ENCODE assay signal across 24 cellular contexts in genomic region chr5:40801771-40802562, GRCh38. TPM values are rescaled to one million over a fixed set of nuclear protein-coding genes. Genes with fewer than 3 reads are reported as not detected.
A peak's percentile ranks its signal among the peaks of the same experiment; 100 is the strongest.
DNase-seq lines count a peak whose midpoint lies in the region; ATAC-seq, FAIRE-seq and TF ChIP-seq lines count a peak whose summit lies in the region.
"Had no signal": no experiment of that assay in that cellular context is flagged by ENCODE, and none has a peak within 500 bp of the region (broad histone marks: within the 10 kb centered on the region; RNA-seq: fewer than 3 reads in every experiment).

No MANE protein-coding gene starts in this region.

- no peaks in the 10 kb centered on the region for H3K9me1 ChIP-seq in K562 (ENCODE audit: control insufficient read depth, insufficient read depth, low read length)

- TF ChIP-seq EP300 in K562 (IDR thresholded peaks at IDR 0.05; ENCODE audit: low read length) = peak; percentile 96

- no peaks in the 10 kb centered on the region for H3K9me3 ChIP-seq in K562 (replicated peaks; ENCODE audit: control insufficient read depth, insufficient read depth, low read depth, low read length)
- no peaks in the 10 kb centered on the region for H3K9me3 ChIP-seq in osteoblast (ENCODE audit: low read depth, low read length)
- no peaks in the 10 kb centered on the region for H3K9me3 ChIP-seq in psoas muscle
- H3K9me3 ChIP-seq in upper lobe of right lung = no peaks in the 10 kb centered on the region
- H3K9me3 ChIP-seq: BLaER1 treated with 17β-estradiol and CSF1 and Interleukin-3, amounts not matched to agents 10 nM and 100 nM; gastroesophageal sphincter; tibial nerve had no signal

- H3K27me3 Mint-ChIP-seq in GM23338 (ENCODE audit: insufficient read depth, low read depth, poor library complexity) (peaks cover 11% of the 10 kb centered on the region), IgD-negative memory B cell (no peaks in the 10 kb centered on the region)

- H2AFZ ChIP-seq in GM23338 (no peak overlapping the region), K562 (ENCODE audit: low read depth, low read length) (peak overlapping the region; percentile 86), osteoblast (ENCODE audit: low read length) (no peak overlapping the region)

- H3K9me2 ChIP-seq in GM23338 (ENCODE audit: insufficient read depth) = no peaks in the 10 kb centered on the region

- peaks cover 15% of the 10 kb centered on the region for H3K4me1 Mint-ChIP-seq in GM23338
- peaks cover 8 to 19% (median 12%) of the 10 kb centered on the region in 3 donors for H3K4me1 Mint-ChIP-seq in IgD-negative memory B cell

- H3K4me3 Mint-ChIP-seq in GM23338 (peak overlapping the region; percentile 45; the same call in 2 of the 3 replicates), IgD-negative memory B cell (peak overlapping the region; percentile 3 to 86 (median 71))
- H3K4me3 Mint-ChIP-seq: activated CD4-positive, alpha-beta T cell treated with anti-CD3 and anti-CD28 coated beads, Interleukin-2, amount 10 ng/mL, durations not matched to agents 24 days and 14 days; activated naive CD8-positive, alpha-beta T cell treated with anti-CD3 and anti-CD28 coated beads, Interleukin-2, amount 50 U/mL, for 24 hours; activated T-cell treated with anti-CD3 and anti-CD28 coated beads, Interleukin-2, amount 50 U/mL, for 4 hours had no signal

- no TSS peak for BruUV-seq in K562 (replicated peaks; lab: Mats Ljungman, UMichigan)

- ATAC-seq in GM23338 (no peak), K562 (peak; percentile 73), psoas muscle (no peak), GM21786 (IDR thresholded peaks at IDR 0.05; ENCODE audit: unreplicated experiment) (no peak), upper lobe of right lung (no peak)
- ATAC-seq: activated naive CD8-positive, alpha-beta T cell treated with anti-CD3 and anti-CD28 coated beads, Interleukin-2, amount 50 U/mL, for 24 hours; activated T-cell treated with anti-CD3 and anti-CD28 coated beads, Interleukin-2, amount 50 U/mL, for 4 hours; gastroesophageal sphincter; left lobe of liver had no signal

- 0 out of 2 replicates have a peak, but pooled peaks cover 5% of the 10 kb centered on the region for H3F3A ChIP-seq in GM23338 (replicated peaks; ENCODE audit: low read depth)

- 0 out of 2 replicates have a peak overlapping the region, but pooled peaks have one; percentile 18 for H3K4me2 ChIP-seq in GM23338
- H3K4me2 ChIP-seq in K562 (ENCODE audit: insufficient read depth, low read length) = peak overlapping the region; percentile 65
- H3K4me2 ChIP-seq in osteoblast (ENCODE audit: insufficient read depth, low read length) = no peak overlapping the region
- H3K4me2 ChIP-seq: BLaER1 treated with 17β-estradiol and CSF1 and Interleukin-3, amounts not matched to agents 10 nM and 100 nM; smooth muscle cell had no signal

- peak overlapping the region; percentile 82 for H3K27ac Mint-ChIP-seq in GM23338
- H3K27ac Mint-ChIP-seq in IgD-negative memory B cell = peak overlapping the region in 1 of 3 donors; percentile 52
- H3K27ac Mint-ChIP-seq: activated CD4-positive, alpha-beta T cell treated with anti-CD3 and anti-CD28 coated beads, Interleukin-2, amount 10 ng/mL, durations not matched to agents 24 days and 14 days; activated naive CD8-positive, alpha-beta T cell treated with anti-CD3 and anti-CD28 coated beads, Interleukin-2, amount 50 U/mL, for 24 hours had no signal

- H3K9me3 Mint-ChIP-seq in GM23338 (peaks cover 3% of the 10 kb centered on the region; the same call in 1 of the 3 replicates), IgD-negative memory B cell (no peaks in the 10 kb centered on the region)
- H3K9me3 Mint-ChIP-seq: activated CD4-positive, alpha-beta T cell treated with anti-CD3 and anti-CD28 coated beads, Interleukin-2, amount 10 ng/mL, durations not matched to agents 24 days and 14 days; activated naive CD8-positive, alpha-beta T cell treated with anti-CD3 and anti-CD28 coated beads, Interleukin-2, amount 50 U/mL, for 24 hours; activated T-cell treated with anti-CD3 and anti-CD28 coated beads, Interleukin-2, amount 50 U/mL, for 4 hours had no signal

- no peaks in the 10 kb centered on the region for H4K20me1 ChIP-seq in GM23338 (replicated peaks; ENCODE audit: insufficient read depth)
- no peaks in the 10 kb centered on the region for H4K20me1 ChIP-seq in K562 (replicated peaks; ENCODE audit: control insufficient read depth, insufficient read depth, low read length)
- H4K20me1 ChIP-seq in osteoblast (ENCODE audit: insufficient read depth, low read length) = peaks cover 1% of the 10 kb centered on the region

- H3K79me2 ChIP-seq in GM23338 (replicated peaks; ENCODE audit: insufficient read depth) (peaks cover 6% of the 10 kb centered on the region), K562 (ENCODE audit: control insufficient read depth, insufficient read depth, low read length) (peaks cover 31% of the 10 kb centered on the region), osteoblast (ENCODE audit: insufficient read depth, low read length) (peaks cover 6% of the 10 kb centered on the region)

- in situ Hi-C loops in K562 (cut with MboI) = no loop called here

- H3K27me3 ChIP-seq in GM23338 (ENCODE audit: insufficient read depth) = no peaks in the 10 kb centered on the region
- no peaks in the 10 kb centered on the region for H3K27me3 ChIP-seq in K562 (ENCODE audit: control insufficient read depth in 2 of 2, insufficient read depth in 2 of 2, low read length in 2 of 2)
- H3K27me3 ChIP-seq in osteoblast (ENCODE audit: insufficient read depth, low read length) = no peaks in the 10 kb centered on the region
- H3K27me3 ChIP-seq in psoas muscle (ENCODE audit: insufficient read depth in 3 of 3, low read length in 2 of 3) = no peaks in the 10 kb centered on the region
- H3K27me3 ChIP-seq in upper lobe of right lung = no peaks in the 10 kb centered on the region
- H3K27me3 ChIP-seq: BLaER1 treated with 17β-estradiol and CSF1 and Interleukin-3, amounts not matched to agents 10 nM and 100 nM; dorsolateral prefrontal cortex; gastroesophageal sphincter; tibial nerve had no signal

- H3K4me3 ChIP-seq in GM23338 (no peak overlapping the region), K562 (peak overlapping the region; percentile 1; the same call in 1 of the 2 replicates), osteoblast (ENCODE audit: insufficient read depth, low read length) (no peak overlapping the region), psoas muscle (no peak overlapping the region), upper lobe of right lung (no peak overlapping the region)
- H3K4me3 ChIP-seq: BLaER1 treated with 17β-estradiol and CSF1 and Interleukin-3, amounts not matched to agents 10 nM and 100 nM; dorsolateral prefrontal cortex; gastroesophageal sphincter; smooth muscle cell; tibial nerve had no signal

- CTCF ChIA-PET in K562 (lab: Yijun Ruan, JAX; ENCODE audit: low intra/inter-chr PET ratio) = interaction anchor here (0.7 kb wide), 1 partner anchor 1176 kb away, joined by 3 read pairs; no protein-coding TSS in a partner anchor

- H3K36me3 ChIP-seq in GM23338 (ENCODE audit: insufficient read depth) = no peaks in the 10 kb centered on the region
- no peaks in the 10 kb centered on the region for H3K36me3 ChIP-seq in K562 (ENCODE audit: control insufficient read depth, insufficient read depth, low read length)
- H3K36me3 ChIP-seq in osteoblast (ENCODE audit: insufficient read depth, low read length) = no peaks in the 10 kb centered on the region
- no peaks in the 10 kb centered on the region for H3K36me3 ChIP-seq in psoas muscle (ENCODE audit: insufficient read depth in 1 of 2, low read depth in 1 of 2)
- H3K36me3 ChIP-seq in upper lobe of right lung = no peaks in the 10 kb centered on the region
- H3K36me3 ChIP-seq: BLaER1 treated with 17β-estradiol and CSF1 and Interleukin-3, amounts not matched to agents 10 nM and 100 nM; gastroesophageal sphincter; tibial nerve had no signal

- no peak for TF ChIP-seq RAD21 in K562 (CRISPR knock-in tag; conservative IDR thresholded peaks at IDR 0.05 in 1 of 2, IDR thresholded peaks at IDR 0.05 in 1 of 2)

- peak; percentile 86 for FAIRE-seq in K562 (lab: Jason Lieb, UNC)

- H3K27ac ChIP-seq in GM23338 (ENCODE audit: low read depth) = no peak overlapping the region
- peak overlapping the region; percentile 98 for H3K27ac ChIP-seq in K562 (ENCODE audit: extremely low read depth, low read depth, low read length)
- H3K27ac ChIP-seq in osteoblast (ENCODE audit: low read depth, low read length) = no peak overlapping the region
- H3K27ac ChIP-seq in psoas muscle = no peak overlapping the region
- no peak overlapping the region for H3K27ac ChIP-seq in upper lobe of right lung
- H3K27ac ChIP-seq: BLaER1 treated with 17β-estradiol and CSF1 and Interleukin-3, amounts not matched to agents 10 nM and 100 nM; dorsolateral prefrontal cortex; gastroesophageal sphincter; RWPE1; tibial nerve had no signal

- peaks cover 2% of the 10 kb centered on the region; the same call in 2 of the 3 replicates for H3K36me3 Mint-ChIP-seq in GM23338 (ENCODE audit: low read depth)
- no peaks in the 10 kb centered on the region for H3K36me3 Mint-ChIP-seq in IgD-negative memory B cell

- intact Hi-C loops in K562 (cut with micrococcal nuclease) (loop anchor here (1.0 to 2.0 kb wide), 3 partner anchors 33 to 77 kb away; partner anchors contain the start of genes RPL37 and TTC33), psoas muscle (cut with DNase I) (no loop called here), upper lobe of right lung (cut with DNase I) (no loop called here)

- H3K4me1 ChIP-seq in GM23338 (ENCODE audit: insufficient read depth) (peaks cover 19% of the 10 kb centered on the region), K562 (replicated peaks in 1 of 2; ENCODE audit: control insufficient read depth in 2 of 2, insufficient read depth in 2 of 2, low read length in 2 of 2) (peaks cover 21 to 31% of the 10 kb centered on the region in 2 experiments), osteoblast (ENCODE audit: insufficient read depth, low read length) (peaks cover 8% of the 10 kb centered on the region), psoas muscle (peaks cover 3% of the 10 kb centered on the region), upper lobe of right lung (peaks cover 2% of the 10 kb centered on the region)

- peak; percentile 58 for TF ChIP-seq POLR2A in K562 (conservative IDR thresholded peaks at IDR 0.05)

- peak overlapping the region; percentile 63 to 67; a peak in 3 of 4 replicates for H3K9ac ChIP-seq in K562 (ENCODE audit: insufficient read depth in 1 of 2, low read depth in 2 of 2, low read length in 2 of 2)
- H3K9ac ChIP-seq: BLaER1 treated with 17β-estradiol and CSF1 and Interleukin-3, amounts not matched to agents 10 nM and 100 nM had no signal

- no peak for DNase-seq in GM23338 (ENCODE audit: low spot score)
- DNase-seq in K562 (ENCODE audit: extremely low read depth in 1 of 4, low spot score in 3 of 4) = peak; percentile 84 to 94 (median 87)
- DNase-seq in osteoblast (ENCODE audit: insufficient read length, low spot score, missing footprints) = peak; percentile 18
- no peak for DNase-seq in psoas muscle
- no peak for DNase-seq in upper lobe of right lung
- DNase-seq: activated CD4-positive, alpha-beta T cell treated with anti-CD3 and anti-CD28 coated beads, Interleukin-2, amount 10 ng/mL, durations not matched to agents 24 days and 14 days; activated gamma-delta T cell treated with Interleukin-2 at 50 U/mL for 16 hours; activated naive CD8-positive, alpha-beta T cell treated with anti-CD3 and anti-CD28 coated beads, Interleukin-2, amount 50 U/mL, for 24 hours; activated T-cell treated with anti-CD3 and anti-CD28 coated beads, Interleukin-2, amount 50 U/mL, for 4 hours; dorsolateral prefrontal cortex; hypothalamus; NCI-H1417; NCI-H2081; NCI-H226; retina; stimulated activated CD4-positive, alpha-beta T cell treated with anti-CD3 and anti-CD28 coated beads, Interleukin-1b, Interleukin-23, amount 100 ng/mL, for 48 hours had no signal

- POLR2A ChIA-PET in K562 (lab: Yijun Ruan, JAX) = interaction anchor here (0.5 to 4.0 kb wide), 15 partner anchors 8 to 121 kb away, joined by 3 to 121 read pairs (median 5); partner anchors contain the start of genes RPL37 and TTC33

- WGBS in K562 (ENCODE audit: insufficient coverage, low coverage, missing lambda C conversion rate) = 0% methylated on average over 8 of the region's 8 CpGs
- WGBS in psoas muscle, 3 donors = 87 to 90% (median 87%) methylated on average over 8 of the region's 8 CpGs

- TF ChIP-seq CTCF in GM23338 (conservative IDR thresholded peaks at IDR 0.05; ENCODE audit: low read depth in 2 of 2) (no peak), K562 (IDR thresholded peaks at IDR 0.05 in 2 of 3, conservative IDR thresholded peaks at IDR 0.05 in 1 of 3; ENCODE audit: insufficient read depth in 2 of 3, low read depth in 1 of 3, low read length in 3 of 3) (no peak), osteoblast (IDR thresholded peaks at IDR 0.05; ENCODE audit: extremely low read depth, low read depth, low read length) (no peak), psoas muscle (IDR thresholded peaks at IDR 0.05) (no peak), upper lobe of right lung (IDR thresholded peaks at IDR 0.05) (no peak)

RNA-seq across cellular contexts. Expression of gene PRKAA1, which starts 3.8 kb away (rescaled TPM):
- total RNA-seq in GM23338 (2014; rRNA removed; shearing (Covaris generic)) = 35.0 and 35.9 TPM in 2 replicates
- polyA plus RNA-seq in GM23338 (2016; fragmentation: Nextera tagmentation; extraction: Ambion mirVana) (7.8 and 10.3 TPM in 2 replicates), IgD-negative memory B cell (35.7 TPM), K562 (2011; rRNA removed) (43.7 and 45.5 TPM in 2 replicates), K562 (2014; fragmentation: Illumina TruSeq; extraction: Trizol) (75.2 and 76.5 TPM in 2 replicates), K562 (2014; fragmentation: Nextera tagmentation; extraction: Ambion mirVana) (10 to 100 TPM; 24.5 to 37.3 TPM), K562 (2014; rRNA removed) (44.8 and 47.2 TPM in 2 replicates), psoas muscle (10 to 100 TPM in 2 of 3 donors, 1 to 10 TPM in 1; 9.6 to 14.2 (median 10.3) TPM)
- 53.7 and 136 TPM in 2 replicates for total RNA-seq in K562 (2011; cell fraction: chromatin; rRNA removed; ENCODE audit: low replicate concordance)
- total RNA-seq in K562 (2011; cell fraction: nucleolus; rRNA removed) = 22.5 and 33.7 TPM in 2 replicates
- 64.7 and 85.0 TPM in 2 replicates for total RNA-seq in K562 (2011; cell fraction: nucleoplasm; rRNA removed)
- total RNA-seq in K562 (2014; rRNA removed) (38.9 and 84.0 TPM in 2 replicates), K562 (2014; rRNA removed; fragmentation: Illumina TruSeq; extraction: Trizol) (63.8 and 83.6 TPM in 2 replicates), K562 (2015; rRNA removed; fragmentation: Illumina TruSeq; extraction: Trizol) (53.1 and 62.5 TPM in 2 replicates), K562 (2021) (47.9 and 51.4 TPM in 2 replicates), osteoblast (95.5 and 110 TPM in 2 replicates), psoas muscle (10 to 100 TPM; 28.1 to 36.8 (median 33.8) TPM), upper lobe of right lung (83.0 TPM)
- 9.0 and 21.8 TPM in 2 replicates for polyA plus RNA-seq in K562 (2011; cell fraction: cytosol; rRNA removed)
- polyA plus RNA-seq in K562 (2011; cell fraction: nucleus; rRNA removed) = 54.8 and 56.8 TPM in 2 replicates
- polyA plus RNA-seq in K562 (2012) = 27.2 and 43.0 TPM in 2 replicates
- polyA minus RNA-seq in K562 (2011; rRNA and poly(A)+ RNA removed) = 68.4 and 94.3 TPM in 2 replicates
- 34.6 and 34.9 TPM in 2 replicates for polyA minus RNA-seq in K562 (2011; cell fraction: cytosol; rRNA and poly(A)+ RNA removed)
- polyA minus RNA-seq in K562 (2011; cell fraction: nucleus; rRNA and poly(A)+ RNA removed) = 28.3 and 39.3 TPM in 2 replicates

RNA-seq across cellular contexts. Expression of gene RPL37, which starts 33.1 kb away (rescaled TPM):
- total RNA-seq in GM23338 (2014; rRNA removed; shearing (Covaris generic)) = 70.1 and 104 TPM in 2 replicates
- 3,283 and 3,957 TPM in 2 replicates for polyA plus RNA-seq in GM23338 (2016; fragmentation: Nextera tagmentation; extraction: Ambion mirVana)
- polyA plus RNA-seq in IgD-negative memory B cell = 2,785 TPM
- 455 and 632 TPM in 2 replicates for total RNA-seq in K562 (2011; cell fraction: chromatin; rRNA removed; ENCODE audit: low replicate concordance)
- 1,125 and 1,211 TPM in 2 replicates for total RNA-seq in K562 (2011; cell fraction: nucleolus; rRNA removed)
- total RNA-seq in K562 (2011; cell fraction: nucleoplasm; rRNA removed) = 1,524 and 2,774 TPM in 2 replicates
- total RNA-seq in K562 (2014; rRNA removed) = 5,204 and 7,963 TPM in 2 replicates
- 3,395 and 3,802 TPM in 2 replicates for total RNA-seq in K562 (2014; rRNA removed; fragmentation: Illumina TruSeq; extraction: Trizol)
- total RNA-seq in K562 (2015; rRNA removed; fragmentation: Illumina TruSeq; extraction: Trizol) = 4,310 and 4,463 TPM in 2 replicates
- total RNA-seq in K562 (2021) = 2,342 and 2,650 TPM in 2 replicates
- 6,044 and 6,139 TPM in 2 replicates for polyA plus RNA-seq in K562 (2011; rRNA removed)
- 329 and 533 TPM in 2 replicates for polyA plus RNA-seq in K562 (2011; cell fraction: cytosol; rRNA removed)
- polyA plus RNA-seq in K562 (2011; cell fraction: nucleus; rRNA removed) = 2,322 and 3,371 TPM in 2 replicates
- 4,656 and 6,426 TPM in 2 replicates for polyA plus RNA-seq in K562 (2012)
- polyA plus RNA-seq in K562 (2014; fragmentation: Illumina TruSeq; extraction: Trizol) = 4,091 and 6,277 TPM in 2 replicates
- polyA plus RNA-seq in K562 (2014; fragmentation: Nextera tagmentation; extraction: Ambion mirVana) = 1,000 to 10,000 TPM; 2,628 to 3,207 TPM
- polyA plus RNA-seq in K562 (2014; rRNA removed) = 4,956 and 6,483 TPM in 2 replicates
- 3,539 and 4,030 TPM in 2 replicates for polyA minus RNA-seq in K562 (2011; rRNA and poly(A)+ RNA removed)
- polyA minus RNA-seq in K562 (2011; cell fraction: cytosol; rRNA and poly(A)+ RNA removed) = 984 and 1,025 TPM in 2 replicates
- 350 and 581 TPM in 2 replicates for polyA minus RNA-seq in K562 (2011; cell fraction: nucleus; rRNA and poly(A)+ RNA removed)
- total RNA-seq in osteoblast = 220 and 385 TPM in 2 replicates
- 1,000 to 10,000 TPM in 1 of 4 donors, 100 to 1,000 TPM in 3; 737 to 1,162 (median 919) TPM for total RNA-seq in psoas muscle
- 1,000 to 10,000 TPM in 2 of 3 donors, 100 to 1,000 TPM in 1; 991 to 2,293 (median 1,068) TPM for polyA plus RNA-seq in psoas muscle
- 942 TPM for total RNA-seq in upper lobe of right lung

RNA-seq across cellular contexts. Expression of gene CARD6, which starts 39.2 kb away (rescaled TPM):
- total RNA-seq in GM23338 (2014; rRNA removed; shearing (Covaris generic)) = 0.23 and 0.45 TPM in 2 replicates
- polyA plus RNA-seq in GM23338 (2016; fragmentation: Nextera tagmentation; extraction: Ambion mirVana) = 0.28 and 0.32 TPM in 2 replicates
- 0.93 TPM for polyA plus RNA-seq in IgD-negative memory B cell
- total RNA-seq in K562 (2011; cell fraction: chromatin; rRNA removed; ENCODE audit: low replicate concordance) = 3.9 and 8.2 TPM in 2 replicates
- total RNA-seq in K562 (2011; cell fraction: nucleolus; rRNA removed) = 3.3 and 3.8 TPM in 2 replicates
- total RNA-seq in K562 (2011; cell fraction: nucleoplasm; rRNA removed) = 4.4 and 4.8 TPM in 2 replicates
- total RNA-seq in K562 (2014; rRNA removed) = 3.5 and 3.9 TPM in 2 replicates
- total RNA-seq in K562 (2014; rRNA removed; fragmentation: Illumina TruSeq; extraction: Trizol) = 7.3 and 9.0 TPM in 2 replicates
- 6.0 and 6.3 TPM in 2 replicates for total RNA-seq in K562 (2015; rRNA removed; fragmentation: Illumina TruSeq; extraction: Trizol)
- total RNA-seq in K562 (2021) = 5.2 and 5.9 TPM in 2 replicates
- 3.5 and 7.4 TPM in 2 replicates for polyA plus RNA-seq in K562 (2011; rRNA removed)
- polyA plus RNA-seq in K562 (2011; cell fraction: cytosol; rRNA removed) = 2.6 and 3.0 TPM in 2 replicates
- 1.1 and 1.6 TPM in 2 replicates for polyA plus RNA-seq in K562 (2011; cell fraction: nucleus; rRNA removed)
- 3.7 and 5.6 TPM in 2 replicates for polyA plus RNA-seq in K562 (2012)
- 7.4 and 8.3 TPM in 2 replicates for polyA plus RNA-seq in K562 (2014; fragmentation: Illumina TruSeq; extraction: Trizol)
- 1 to 10 TPM; 3.7 to 4.1 TPM for polyA plus RNA-seq in K562 (2014; fragmentation: Nextera tagmentation; extraction: Ambion mirVana)
- polyA plus RNA-seq in K562 (2014; rRNA removed) = 4.5 and 5.8 TPM in 2 replicates
- 5.4 and 9.9 TPM in 2 replicates for polyA minus RNA-seq in K562 (2011; rRNA and poly(A)+ RNA removed)
- 2.6 and 5.0 TPM in 2 replicates for polyA minus RNA-seq in K562 (2011; cell fraction: cytosol; rRNA and poly(A)+ RNA removed)
- 1.3 and 1.6 TPM in 2 replicates for polyA minus RNA-seq in K562 (2011; cell fraction: nucleus; rRNA and poly(A)+ RNA removed)
- 19.5 and 24.8 TPM in 2 replicates for total RNA-seq in osteoblast
- 1 to 10 TPM; 3.0 to 4.1 (median 3.8) TPM for total RNA-seq in psoas muscle
- 1 to 10 TPM; 1.1 to 2.9 (median 1.2) TPM for polyA plus RNA-seq in psoas muscle
- 24.1 TPM for total RNA-seq in upper lobe of right lung

RNA-seq across cellular contexts. Expression of gene TTC33, which starts 46.2 kb away (rescaled TPM):
- total RNA-seq in GM23338 (2014; rRNA removed; shearing (Covaris generic)) = 11.5 and 12.9 TPM in 2 replicates
- polyA plus RNA-seq in GM23338 (2016; fragmentation: Nextera tagmentation; extraction: Ambion mirVana) = 4.0 and 4.1 TPM in 2 replicates
- 14.5 TPM for polyA plus RNA-seq in IgD-negative memory B cell
- total RNA-seq in K562 (2011; cell fraction: chromatin; rRNA removed; ENCODE audit: low replicate concordance) = 6.4 and 9.6 TPM in 2 replicates
- total RNA-seq in K562 (2011; cell fraction: nucleolus; rRNA removed) = 1.7 and 2.3 TPM in 2 replicates
- total RNA-seq in K562 (2011; cell fraction: nucleoplasm; rRNA removed) = 3.5 and 6.2 TPM in 2 replicates
- 9.3 and 21.6 TPM in 2 replicates for total RNA-seq in K562 (2014; rRNA removed)
- 21.7 and 25.8 TPM in 2 replicates for total RNA-seq in K562 (2014; rRNA removed; fragmentation: Illumina TruSeq; extraction: Trizol)
- 21.6 and 21.9 TPM in 2 replicates for total RNA-seq in K562 (2015; rRNA removed; fragmentation: Illumina TruSeq; extraction: Trizol)
- 11.5 and 12.1 TPM in 2 replicates for total RNA-seq in K562 (2021)
- polyA plus RNA-seq in K562 (2011; rRNA removed) = 9.1 and 13.3 TPM in 2 replicates
- polyA plus RNA-seq in K562 (2011; cell fraction: cytosol; rRNA removed) = 0.81 and 2.6 TPM in 2 replicates
- 2.8 and 3.3 TPM in 2 replicates for polyA plus RNA-seq in K562 (2011; cell fraction: nucleus; rRNA removed)
- 8.2 and 10.4 TPM in 2 replicates for polyA plus RNA-seq in K562 (2012)
- polyA plus RNA-seq in K562 (2014; fragmentation: Illumina TruSeq; extraction: Trizol) = 18.2 and 18.9 TPM in 2 replicates
- 10 to 100 TPM; 21.1 to 24.9 TPM for polyA plus RNA-seq in K562 (2014; fragmentation: Nextera tagmentation; extraction: Ambion mirVana)
- 11.9 and 13.5 TPM in 2 replicates for polyA plus RNA-seq in K562 (2014; rRNA removed)
- 23.7 and 30.5 TPM in 2 replicates for polyA minus RNA-seq in K562 (2011; rRNA and poly(A)+ RNA removed)
- 9.7 and 11.4 TPM in 2 replicates for polyA minus RNA-seq in K562 (2011; cell fraction: cytosol; rRNA and poly(A)+ RNA removed)
- polyA minus RNA-seq in K562 (2011; cell fraction: nucleus; rRNA and poly(A)+ RNA removed) = 2.8 and 5.7 TPM in 2 replicates
- 13.8 and 14.5 TPM in 2 replicates for total RNA-seq in osteoblast
- 10 to 100 TPM; 19.7 to 38.5 (median 27.0) TPM for total RNA-seq in psoas muscle
- polyA plus RNA-seq in psoas muscle = 10 to 100 TPM; 11.0 to 31.5 (median 11.3) TPM
- total RNA-seq in upper lobe of right lung = 16.6 TPM

Comparison
In these comparisons a context has a peak if more than half of its experiments do, and no peak if none do; other contexts are left out.
1. DNase-seq: peak in K562 (4 of 4) and osteoblast (single experiment); none in GM23338 (single experiment), psoas muscle (0 of 2) and upper lobe of right lung (single experiment).